ENCODE assay signal across 30 cellular contexts in the genomic region with DNA sequence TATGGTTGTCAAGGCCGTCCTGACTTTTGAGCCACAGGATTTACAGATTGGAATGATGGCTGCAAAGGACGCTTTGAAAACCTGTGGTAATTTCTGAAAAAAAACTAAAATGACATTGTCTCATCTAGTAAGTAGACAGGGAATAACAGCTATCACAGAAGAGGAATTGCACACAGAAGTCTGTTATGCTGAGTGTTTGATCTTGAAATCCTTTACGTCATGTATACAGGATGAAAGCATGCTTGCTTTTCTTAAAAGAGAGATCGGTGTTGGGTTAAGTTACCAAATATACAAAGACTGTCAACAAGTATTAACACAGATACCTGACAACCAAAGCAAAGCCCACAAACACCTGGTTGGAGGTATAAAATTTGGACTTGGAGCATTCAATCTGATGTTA.
"Had no signal": no experiment of that assay in that cellular context is flagged by ENCODE, and none has a peak within 500 bp of the region (broad histone marks: within the 10 kb centered on the region; RNA-seq: fewer than 3 reads in every experiment).

No MANE protein-coding gene starts in this region.

- H3K4me1 ChIP-seq: neural progenitor cell, parathyroid adenoma, psoas muscle, spleen, tibial nerve, upper lobe of left lung, vagina had no signal

- DNase-seq: natural killer cell; occipital lobe; ovary; posterior cingulate gyrus; psoas muscle; right cardiac atrium; spleen; stimulated activated CD4-positive, alpha-beta T cell treated with anti-CD3 and anti-CD28 coated beads, Interleukin-15, amount 100 ng/mL, for 24 hours; stimulated activated CD4-positive, alpha-beta T cell treated with anti-CD3 and anti-CD28 coated beads, Interleukin-2, amount 100 ng/mL, for 24 hours; stimulated activated CD4-positive, alpha-beta T cell treated with anti-CD3 and anti-CD28 coated beads, Interleukin-2, amount 100 ng/mL, for 48 hours; stimulated activated CD4-positive, alpha-beta T cell treated with anti-CD3 and anti-CD28 coated beads, Interleukin-4, amount 100 ng/mL, for 24 hours; stimulated activated naive B cell treated with anti-CD40 and anti-IgM and Interleukin-4, amounts not matched to agents 10 μg/mL and 1 μg/mL and 100 μg/mL, for 72 hours; stimulated activated naive CD4-positive, alpha-beta T cell treated with Interleukin-2 at 50 U/mL for 16 hours; stomach; thyroid gland; trophoblast cell; upper lobe of left lung had no signal

- H3K79me2 ChIP-seq: parathyroid adenoma had no signal

- H3K27ac ChIP-seq: neural progenitor cell, ovary, parathyroid adenoma, psoas muscle, skin epidermis, spleen, stomach, thoracic aorta, thyroid gland, tibial nerve, upper lobe of left lung, vagina had no signal

- H3K36me3 Mint-ChIP-seq: natural killer cell; neural progenitor cell; stimulated activated effector memory CD8-positive, alpha-beta T cell treated with anti-CD3 and anti-CD28 coated beads, Interleukin-12 subunit alpha, Interleukin-12 subunit beta, amount 100 ng/mL, for 72 hours; stimulated activated naive B cell treated with anti-CD40 and anti-IgM and Interleukin-4, amounts not matched to agents 10 μg/mL and 1 μg/mL and 100 μg/mL, for 72 hours had no signal

- H3K27ac Mint-ChIP-seq: natural killer cell; neural progenitor cell; progenitor cell of endocrine pancreas; stimulated activated effector memory CD8-positive, alpha-beta T cell treated with anti-CD3 and anti-CD28 coated beads, Interleukin-12 subunit alpha, Interleukin-12 subunit beta, amount 100 ng/mL, for 72 hours; stimulated activated naive B cell treated with anti-CD40 and anti-IgM and Interleukin-4, amounts not matched to agents 10 μg/mL and 1 μg/mL and 100 μg/mL, for 72 hours; stimulated activated naive CD8-positive, alpha-beta T cell treated with anti-CD3 and anti-CD28 coated beads, Interleukin-15, Interleukin-2, amounts not matched to agents 100 ng/mL and 50 ng/mL, for 24 hours had no signal

- H3K9ac ChIP-seq: neural progenitor cell, parathyroid adenoma had no signal

- H3K4me2 ChIP-seq: neural progenitor cell, smooth muscle cell had no signal

- H3K36me3 ChIP-seq: neural progenitor cell, ovary, spleen, stomach, thoracic aorta, thyroid gland, tibial nerve, upper lobe of left lung, vagina had no signal

- FAIRE-seq: urothelium cell line had no signal

- H3K27me3 ChIP-seq: neural progenitor cell, ovary, stomach, thyroid gland, tibial nerve, upper lobe of left lung, vagina had no signal

- H3K4me3 ChIP-seq: neural progenitor cell, ovary, psoas muscle, skin epidermis, smooth muscle cell, spleen, stomach, thoracic aorta, thyroid gland, tibial nerve, upper lobe of left lung, vagina had no signal

- H3K27me3 Mint-ChIP-seq: progenitor cell of endocrine pancreas; stimulated activated naive B cell treated with anti-CD40 and anti-IgM and Interleukin-4, amounts not matched to agents 10 μg/mL and 1 μg/mL and 100 μg/mL, for 72 hours; stimulated activated naive CD8-positive, alpha-beta T cell treated with anti-CD3 and anti-CD28 coated beads, Interleukin-15, Interleukin-2, amounts not matched to agents 100 ng/mL and 50 ng/mL, for 24 hours had no signal

- H3K4me1 Mint-ChIP-seq: natural killer cell; nephron; neural progenitor cell; stimulated activated effector memory CD8-positive, alpha-beta T cell treated with anti-CD3 and anti-CD28 coated beads, Interleukin-12 subunit alpha, Interleukin-12 subunit beta, amount 100 ng/mL, for 72 hours; stimulated activated naive B cell treated with anti-CD40 and anti-IgM and Interleukin-4, amounts not matched to agents 10 μg/mL and 1 μg/mL and 100 μg/mL, for 72 hours had no signal

- H3K9me3 ChIP-seq: ovary, psoas muscle, spleen, stomach, thoracic aorta, thyroid gland, tibial nerve, upper lobe of left lung, vagina had no signal

- H3K4me3 Mint-ChIP-seq: natural killer cell; nephron; neural progenitor cell; stimulated activated effector memory CD8-positive, alpha-beta T cell treated with anti-CD3 and anti-CD28 coated beads, Interleukin-12 subunit alpha, Interleukin-12 subunit beta, amount 100 ng/mL, for 72 hours; stimulated activated naive B cell treated with anti-CD40 and anti-IgM and Interleukin-4, amounts not matched to agents 10 μg/mL and 1 μg/mL and 100 μg/mL, for 72 hours; stimulated activated naive CD8-positive, alpha-beta T cell treated with anti-CD3 and anti-CD28 coated beads, Interleukin-15, Interleukin-2, amounts not matched to agents 100 ng/mL and 50 ng/mL, for 24 hours had no signal

- H3K9me3 Mint-ChIP-seq: natural killer cell; nephron; neural progenitor cell; stimulated activated effector memory CD8-positive, alpha-beta T cell treated with anti-CD3 and anti-CD28 coated beads, Interleukin-12 subunit alpha, Interleukin-12 subunit beta, amount 100 ng/mL, for 72 hours; stimulated activated naive B cell treated with anti-CD40 and anti-IgM and Interleukin-4, amounts not matched to agents 10 μg/mL and 1 μg/mL and 100 μg/mL, for 72 hours; stimulated activated naive CD8-positive, alpha-beta T cell treated with anti-CD3 and anti-CD28 coated beads, Interleukin-15, Interleukin-2, amounts not matched to agents 100 ng/mL and 50 ng/mL, for 24 hours had no signal

- ATAC-seq: natural killer cell, psoas muscle, right cardiac atrium, sciatic nerve had no signal

- H2AFZ ChIP-seq: neural progenitor cell, parathyroid adenoma had no signal
